ENCODE assay signal across 24 cellular contexts in genomic region chr6:40417031-40417430, GRCh38.
"Had no signal": no experiment of that assay in that cellular context is flagged by ENCODE, and none has a peak within 500 bp of the region (broad histone marks: within the 10 kb centered on the region; RNA-seq: fewer than 3 reads in every experiment).

No MANE protein-coding gene starts in this region.

- H3K9me3 ChIP-seq: esophagus squamous epithelium, gastroesophageal sphincter, neutrophil, pancreas, suprapubic skin, uterus had no signal

- H3K27ac ChIP-seq: esophagus squamous epithelium, gastroesophageal sphincter, neutrophil, pancreas, suprapubic skin, uterus had no signal

- DNase-seq: activated CD4-positive, alpha-beta T cell treated with anti-CD3 and anti-CD28 coated beads for 36 hours; activated CD4-positive, alpha-beta T cell treated with anti-CD3 and anti-CD28 coated beads, Interleukin-2, amount 50 U/mL, for 4 hours; activated CD8-positive, alpha-beta memory T cell treated with anti-CD3 and anti-CD28 coated beads for 24 hours; activated CD8-positive, alpha-beta memory T cell treated with anti-CD3 and anti-CD28 coated beads, Interleukin-2, amount 50 U/mL, for 4 hours; activated naive CD4-positive, alpha-beta T cell treated with Interleukin-2 at 50 U/mL for 16 hours; activated naive CD8-positive, alpha-beta T cell treated with anti-CD3 and anti-CD28 coated beads for 36 hours; activated T-cell treated with anti-CD3 and anti-CD28 coated beads, Interleukin-2, amount 50 U/mL, for 4 hours; amniotic stem cell; esophagus squamous epithelium; pancreas; small intestine; stimulated activated CD4-positive, alpha-beta T cell treated with anti-CD3 and anti-CD28 coated beads, Interleukin-2, amount 100 ng/mL, for 24 hours; stimulated activated naive CD8-positive, alpha-beta T cell treated with anti-CD3 and anti-CD28 coated beads, Interleukin-15, amount 100 ng/mL, for 72 hours; T1000; trophoblast cell; uterus had no signal

- H3K36me3 ChIP-seq: esophagus squamous epithelium, gastroesophageal sphincter, neutrophil, pancreas, suprapubic skin, uterus had no signal

- H3K4me3 ChIP-seq: esophagus squamous epithelium, gastroesophageal sphincter, lung, pancreas, suprapubic skin, uterus had no signal

- H3K4me1 ChIP-seq: pancreas, suprapubic skin, uterus had no signal

- ATAC-seq: activated CD4-positive, alpha-beta T cell treated with anti-CD3 and anti-CD28 coated beads for 36 hours; activated T-cell treated with anti-CD3 and anti-CD28 coated beads, Interleukin-2, amount 50 U/mL, for 4 hours; gastroesophageal sphincter; natural killer cell treated with Interleukin-12 subunit alpha and Interleukin-12 subunit beta and Interleukin-15 and Interleukin-18, amount 100 ng/mL, for 72 hours; pancreas; sciatic nerve; stimulated activated effector memory CD8-positive, alpha-beta T cell treated with anti-CD3 and anti-CD28 coated beads, Interleukin-12 subunit alpha, Interleukin-12 subunit beta, amount 100 ng/mL, for 72 hours; stimulated activated naive CD8-positive, alpha-beta T cell treated with anti-CD3 and anti-CD28 coated beads, Interleukin-15, amount 100 ng/mL, for 72 hours; WTC11 had no signal

- H3K27me3 ChIP-seq: esophagus squamous epithelium, gastroesophageal sphincter, neutrophil, pancreas, suprapubic skin, uterus had no signal
